Comparison of ENCODE assay signal across 8 cellular contexts in the genomic region with DNA sequence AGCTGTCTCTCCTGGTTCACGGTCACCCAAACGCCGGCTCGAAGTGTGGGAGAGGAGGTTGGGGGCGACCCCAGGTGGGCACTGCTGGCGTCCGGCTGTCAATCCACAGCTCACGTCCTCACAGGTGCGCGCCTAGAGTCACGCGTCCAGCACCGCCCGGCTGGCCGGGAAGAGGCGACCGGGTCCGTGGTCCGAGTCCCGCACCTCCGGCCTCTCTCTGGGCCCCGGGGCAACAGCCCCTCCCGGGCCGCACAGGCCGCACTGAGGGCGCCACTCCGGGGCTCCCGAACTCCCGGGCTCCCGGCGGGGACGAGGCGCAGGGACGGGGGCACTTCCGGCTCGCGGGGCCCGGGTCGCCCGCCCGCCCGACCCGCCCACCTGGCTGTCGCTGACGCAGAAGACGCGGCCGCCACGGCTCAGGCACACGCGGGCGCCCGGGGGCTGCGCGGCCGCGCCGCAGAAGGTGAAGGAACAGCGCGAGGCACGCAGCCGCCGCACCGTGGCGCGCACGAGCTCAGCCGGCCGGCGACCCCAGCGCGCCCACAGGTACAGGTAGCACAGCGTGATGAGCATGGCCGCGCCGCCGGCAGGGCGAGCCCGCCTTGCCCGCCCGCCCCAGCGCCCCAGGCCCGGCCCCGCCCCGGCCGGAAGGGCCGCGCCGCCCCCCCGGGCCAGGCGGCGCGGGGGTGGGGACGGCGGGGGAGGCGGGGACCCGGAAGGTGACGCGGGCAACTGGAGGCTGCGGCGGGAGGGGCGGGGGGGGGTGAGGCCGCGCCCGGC. TPM values are rescaled to one million over a fixed set of nuclear protein-coding genes. Genes with fewer than 3 reads are reported as not detected.
DNase-seq lines count a peak whose midpoint lies in the region; ATAC-seq and TF ChIP-seq lines count a peak whose summit lies in the region.

Gene HLCS (minus strand): TSS at position 604 of the 780 bp plus-strand sequence. CDS start 31 bp downstream, at position 573.

- H3K79me2 ChIP-seq in H9 (ENCODE audit: insufficient read depth, low read length) (no peaks in the 10 kb centered on the region), MM.1S (ENCODE audit: low read length) (no peaks in the 10 kb centered on the region)

- H3K9me3 ChIP-seq in H9 (ENCODE audit: control insufficient read depth, low read depth, low read length) = no peaks in the 10 kb centered on the region
- H3K9me3 ChIP-seq in MM.1S (replicated peaks; ENCODE audit: insufficient read depth, low read length) = no peaks in the 10 kb centered on the region

- no peaks in the 10 kb centered on the region for H3K36me3 ChIP-seq in MM.1S (replicated peaks; ENCODE audit: insufficient read depth, low read length)

- TF ChIP-seq CTCF in GM10248 (IDR thresholded peaks at IDR 0.05; ENCODE audit: control extremely low read depth, extremely low read depth, low read depth, missing control alignments) (peak; percentile 40), H9 (conservative IDR thresholded peaks at IDR 0.05) (peak; percentile 29; the same call in 1 of the 3 replicates), MM.1S (IDR thresholded peaks at IDR 0.05; ENCODE audit: low read length) (peak; percentile 17; the same call in 1 of the 2 replicates)

- H3K27ac Mint-ChIP-seq in H9 = peak within 1 kb of the TSS in 1 of 3 experiments; percentile 71; a peak in 2 of 7 replicates

- H3K27me3 ChIP-seq in H9 (ENCODE audit: insufficient read depth, low read length) (no peaks in the 10 kb centered on the region), MM.1S (replicated peaks; ENCODE audit: insufficient read depth, low read length) (no peaks in the 10 kb centered on the region)

- H3T11ph ChIP-seq in H9 (ENCODE audit: low read length) = no peak within 1 kb of the TSS

- H3K79me1 ChIP-seq in H9 (ENCODE audit: insufficient read depth, low read depth, low read length, poor library complexity, severe bottlenecking) = no peaks in the 10 kb centered on the region

- H3K9ac ChIP-seq in H9 (ENCODE audit: extremely low read depth, insufficient read length, low read length) = no peak within 1 kb of the TSS
- peak within 1 kb of the TSS; percentile 86 for H3K9ac ChIP-seq in MM.1S (ENCODE audit: low read length)

- no peak within 1 kb of the TSS for H4K5ac ChIP-seq in H9 (ENCODE audit: insufficient read length, low read depth, low read length)

- no peaks in the 10 kb centered on the region for H4K20me1 ChIP-seq in H9 (ENCODE audit: control insufficient read depth, insufficient read depth, insufficient read length)
- no peaks in the 10 kb centered on the region for H4K20me1 ChIP-seq in MM.1S (ENCODE audit: insufficient read depth, low read length)

- no peaks in the 10 kb centered on the region for H3K27me3 Mint-ChIP-seq in H9 (ENCODE audit: low read depth)

- no peaks in the 10 kb centered on the region for H3K9me2 ChIP-seq in MM.1S (replicated peaks; ENCODE audit: insufficient read depth, low read length)

- H2AK5ac ChIP-seq in H9 (ENCODE audit: insufficient read length, low read length) = no peak within 1 kb of the TSS

- no peak within 1 kb of the TSS for H2AFZ ChIP-seq in H9 (ENCODE audit: low read length)
- H2AFZ ChIP-seq in MM.1S (ENCODE audit: low read length) = peak within 1 kb of the TSS; percentile 88

- H3K4me3 Mint-ChIP-seq in H9 = peak within 1 kb of the TSS; percentile 73 to 81

- ATAC-seq in left ventricle myocardium superior = peak; percentile 90

- H3K27ac ChIP-seq in H9 (ENCODE audit: insufficient read length, low read depth, low read length) (no peak within 1 kb of the TSS), MM.1S (ENCODE audit: low read length) (peak within 1 kb of the TSS; percentile 61; the same call in 1 of the 2 replicates)

- peaks cover 0 to 7% (median 4%) of the 10 kb centered on the region in 3 experiments; a peak in 4 of 7 replicates for H3K36me3 Mint-ChIP-seq in H9 (ENCODE audit: insufficient read depth in 1 of 3, low read depth in 3 of 3)

- H2BK15ac ChIP-seq in H9 (ENCODE audit: low read depth, low read length) = no peak within 1 kb of the TSS

- H3K4me3 ChIP-seq in MM.1S (ENCODE audit: low read length) = peak within 1 kb of the TSS; percentile 73

- H3K23ac ChIP-seq in H9 (ENCODE audit: insufficient read length, low read depth, low read length) = no peak within 1 kb of the TSS

- no peak within 1 kb of the TSS for H2BK120ac ChIP-seq in H9 (ENCODE audit: low read depth, low read length, poor library complexity, severe bottlenecking)

- no peak within 1 kb of the TSS for H2BK12ac ChIP-seq in H9 (ENCODE audit: insufficient read length, low read depth, low read length)

- H2BK5ac ChIP-seq in H9 (ENCODE audit: insufficient read length, low read length) = no peak within 1 kb of the TSS

- DNase-seq in GM10248 (ENCODE audit: extremely low spot score) = peak; percentile 87
- peak; percentile 79 for DNase-seq in H9
- peak; percentile 91 for DNase-seq in MM.1S
- DNase-seq in T follicular helper cell (ENCODE audit: low read depth) = peak; percentile 59
- DNase-seq in activated naive CD8-positive, alpha-beta T cell treated with anti-CD3 and anti-CD28 coated beads, Interleukin-2, amount 50 U/mL, for 16 hours (ENCODE audit: low read depth, low spot score) = peak; percentile 46
- DNase-seq in left ventricle myocardium superior = peak; percentile 77
- DNase-seq in retina = peak; percentile 69
- DNase-seq in GF-D8 (lab: John Stamatoyannopoulos, UW) = no peak

- H4K8ac ChIP-seq in H9 (replicated peaks; ENCODE audit: insufficient read length, low read depth, low read length) = no peak within 1 kb of the TSS

- H3K14ac ChIP-seq in H9 (ENCODE audit: insufficient read depth, low read length) = peak within 1 kb of the TSS; percentile 62; the same call in 1 of the 2 replicates

- POLR2A ChIA-PET in GM10248 (lab: Yijun Ruan, JAX) = interaction anchor here (1.8 kb wide), 1 partner anchor 23 kb away, joined by 5 read pairs; no protein-coding TSS in a partner anchor

- peaks cover 12% of the 10 kb centered on the region for H3F3A ChIP-seq in MM.1S (ENCODE audit: insufficient read depth, low read length)

- H3K56ac ChIP-seq in H9 (ENCODE audit: insufficient read length, low read depth, low read length) = no peak within 1 kb of the TSS

- H3K23me2 ChIP-seq in H9 (ENCODE audit: insufficient read length, low read depth, low read length, poor library complexity, severe bottlenecking) = peaks cover 3% of the 10 kb centered on the region

- H3K18ac ChIP-seq in H9 (ENCODE audit: insufficient read length, low read depth, low read length) = peak within 1 kb of the TSS; percentile 39

- intact Hi-C loops in left ventricle myocardium superior (cut with micrococcal nuclease) = no loop called here

- peaks cover 15 to 17% of the 10 kb centered on the region in 2 experiments for H3K4me1 Mint-ChIP-seq in H9

- CTCF ChIA-PET in GM10248 (lab: Yijun Ruan, JAX) = interaction anchor here (0.7 to 8.7 kb wide), 11 partner anchors 9 to 44 kb away, joined by 3 to 42 read pairs (median 5); no protein-coding TSS in a partner anchor

- no peak within 1 kb of the TSS for H2BK20ac ChIP-seq in H9 (ENCODE audit: low read depth, low read length, poor library complexity, severe bottlenecking)

- H4K91ac ChIP-seq in H9 (ENCODE audit: insufficient read length, low read depth, low read length) = no peak within 1 kb of the TSS

- no peaks in the 10 kb centered on the region for H3K4me1 ChIP-seq in H9 (ENCODE audit: insufficient read depth, low read length)
- H3K4me1 ChIP-seq in MM.1S (ENCODE audit: low read length) = peaks cover 11% of the 10 kb centered on the region; the same call in 1 of the 2 replicates

- H3K9me3 Mint-ChIP-seq in H9 = no peaks in the 10 kb centered on the region

- H3K4me2 ChIP-seq in H9 (ENCODE audit: insufficient read depth, insufficient read length, low read length) = peak within 1 kb of the TSS; percentile 20
- H3K4me2 ChIP-seq in MM.1S (ENCODE audit: low read depth, low read length) = peak within 1 kb of the TSS; percentile 79

- WGBS in H9 (ENCODE audit: extremely low coverage, insufficient read length, low lambda C conversion rate) = no CpG with 5 or more reads among the region's 105 CpGs

- no peak within 1 kb of the TSS for H3K4ac ChIP-seq in H9 (ENCODE audit: low read depth, low read length)

RNA-seq across cellular contexts. Expression of gene HLCS, which starts in this region (rescaled TPM):
- total RNA-seq in H9 (2021) = 12.7 and 14.1 TPM in 2 replicates
- 6.2 TPM for total RNA-seq in left ventricle myocardium superior
